In the genomic region with DNA sequence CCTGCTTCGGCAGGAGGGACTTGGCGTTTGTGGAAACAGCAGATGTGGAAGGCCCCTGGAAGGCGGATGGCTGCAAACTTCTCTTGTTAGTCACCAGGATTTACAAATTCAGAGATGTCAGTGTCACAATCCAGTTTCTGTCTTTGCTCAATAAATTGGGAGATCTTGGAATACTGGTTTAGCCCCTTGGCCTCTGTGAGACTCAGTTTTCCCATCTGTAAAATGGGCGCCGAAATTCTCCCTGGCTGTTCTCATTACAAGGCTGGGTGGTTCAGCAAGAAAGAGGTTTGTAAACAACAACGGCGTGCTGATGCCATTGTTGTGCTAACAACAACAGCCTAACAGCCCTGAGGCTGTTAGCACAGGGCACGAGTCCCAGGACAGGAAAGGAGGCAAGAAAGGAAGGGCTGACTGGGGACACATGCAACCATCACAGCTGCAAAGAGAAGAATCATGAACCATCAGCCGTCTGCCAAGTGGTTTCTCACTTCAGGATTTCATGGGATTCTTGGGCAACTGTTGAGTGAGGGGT, we compare ENCODE assay signal across 1 cellular context.
A peak's percentile ranks its signal among the peaks of the same experiment; 100 is the strongest.
TF ChIP-seq lines count a peak whose summit lies in the region.

No MANE protein-coding gene starts in this region.

TF ChIP-seq in K562, 482 proteins besides CTCF, POLR2A, EP300 and RAD21:
- TF ChIP-seq ZNF79 (CRISPR knock-in tag; IDR thresholded peaks at IDR 0.05; ENCODE audit: low read depth) (no peak), ADNP (tag; IDR thresholded peaks at IDR 0.05) (0 out of 2 replicates have a peak, but pooled peaks have one; percentile 11), RBM25 (IDR thresholded peaks at IDR 0.05; ENCODE audit: low read depth, low read length, severe bottlenecking) (peak; percentile 81), ZC3H4 (CRISPR knock-in tag; IDR thresholded peaks at IDR 0.05; ENCODE audit: borderline replicate concordance) (no peak), BCOR (IDR thresholded peaks at IDR 0.05) (peak; percentile 57; the same call in 1 of the 2 replicates), NR0B1 (IDR thresholded peaks at IDR 0.05; ENCODE audit: partially characterized antibody) (no peak)
